9 cellular contexts compared by ENCODE assay signal in genomic region chr5:10863763-10864383, GRCh38.
DNase-seq lines count a peak whose midpoint lies in the region; ATAC-seq, FAIRE-seq and TF ChIP-seq lines count a peak whose summit lies in the region.
"Had no signal": no experiment of that assay in that cellular context is flagged by ENCODE, and none has a peak within 500 bp of the region (broad histone marks: within the 10 kb centered on the region; RNA-seq: fewer than 3 reads in every experiment).

No MANE protein-coding gene starts in this region.

- H3K4me3 Mint-ChIP-seq in CD14-positive monocyte = no peak overlapping the region

- no peak overlapping the region for H3K27ac ChIP-seq in pancreas
- H3K27ac ChIP-seq: SK-N-MC had no signal

- no peak overlapping the region for H3K4me3 ChIP-seq in pancreas
- H3K4me3 ChIP-seq: SK-N-MC had no signal

- H3K4me1 ChIP-seq in pancreas = no peaks in the 10 kb centered on the region

- DNase-seq in CD14-positive monocyte (ENCODE audit: low spot score) (no peak), NOMO-1 treated with DMSO at 0.1 percent for 48 hours (lab: John Stamatoyannopoulos, UW; ENCODE audit: unreplicated experiment) (peak; percentile 72), activated T-cell treated with anti-CD3 and anti-CD28 coated beads for 4 hours (peak; percentile 41), fibroblast of peridontal ligament (ENCODE audit: extremely low read depth) (peak; percentile 28), pancreas (peak in 5 of 6 donors; percentile 19 to 75 (median 56)), GF-D8 (lab: John Stamatoyannopoulos, UW) (no peak)

- no peak for FAIRE-seq in pancreas (lab: Jason Lieb, UNC)

- no peaks in the 10 kb centered on the region for H3K36me3 Mint-ChIP-seq in CD14-positive monocyte

- H3K27me3 Mint-ChIP-seq in CD14-positive monocyte (ENCODE audit: low read depth in 3 of 3) = peaks cover 3 to 6% (median 5%) of the 10 kb centered on the region in 3 donors

- peaks cover 4% of the 10 kb centered on the region for H3K4me1 Mint-ChIP-seq in CD14-positive monocyte

- peak; percentile 98 for TF ChIP-seq CTCF in CD14-positive monocyte (IDR thresholded peaks at IDR 0.05)
- peak; percentile 71 to 83 (median 81) for TF ChIP-seq CTCF in pancreas (IDR thresholded peaks at IDR 0.05)

- intact Hi-C loops in CD14-positive monocyte (cut with micrococcal nuclease) (no loop called here), pancreas (cut with DNase I) (no loop called here)

- ATAC-seq in GM18909 (IDR thresholded peaks at IDR 0.05; ENCODE audit: poor library complexity, unreplicated experiment) (peak; percentile 93), HG03095 (IDR thresholded peaks at IDR 0.05; ENCODE audit: unreplicated experiment) (peak; percentile 97), pancreas (peak; percentile 77 to 94 (median 90))

- 55 to 59% methylated on average over 15 of the region's 15 CpGs for WGBS in pancreas, 2 donors

- no peaks in the 10 kb centered on the region for H3K9me3 ChIP-seq in pancreas

- no peaks in the 10 kb centered on the region for H3K36me3 ChIP-seq in pancreas

- H3K27me3 ChIP-seq in pancreas = no peaks in the 10 kb centered on the region

- H3K27ac Mint-ChIP-seq in CD14-positive monocyte = peak overlapping the region in 1 of 7 donors; percentile 72

- peaks cover 0 to 3% (median 0%) of the 10 kb centered on the region in 7 donors for H3K9me3 Mint-ChIP-seq in CD14-positive monocyte

Comparison
In these comparisons a context has a peak if more than half of its experiments do, and no peak if none do; other contexts are left out.
1. DNase-seq: peak in NOMO-1 treated with DMSO at 0.1 percent for 48 hours (single experiment), activated T-cell treated with anti-CD3 and anti-CD28 coated beads for 4 hours (single experiment), fibroblast of peridontal ligament (single experiment) and pancreas (5 of 6); none in CD14-positive monocyte (single experiment) and GF-D8 (single experiment).
2. Peak in every context shown above with its lines, with median percentiles within 50 percentile points of each other: ATAC-seq.